8 cellular contexts compared by ENCODE assay signal in the genomic region with DNA sequence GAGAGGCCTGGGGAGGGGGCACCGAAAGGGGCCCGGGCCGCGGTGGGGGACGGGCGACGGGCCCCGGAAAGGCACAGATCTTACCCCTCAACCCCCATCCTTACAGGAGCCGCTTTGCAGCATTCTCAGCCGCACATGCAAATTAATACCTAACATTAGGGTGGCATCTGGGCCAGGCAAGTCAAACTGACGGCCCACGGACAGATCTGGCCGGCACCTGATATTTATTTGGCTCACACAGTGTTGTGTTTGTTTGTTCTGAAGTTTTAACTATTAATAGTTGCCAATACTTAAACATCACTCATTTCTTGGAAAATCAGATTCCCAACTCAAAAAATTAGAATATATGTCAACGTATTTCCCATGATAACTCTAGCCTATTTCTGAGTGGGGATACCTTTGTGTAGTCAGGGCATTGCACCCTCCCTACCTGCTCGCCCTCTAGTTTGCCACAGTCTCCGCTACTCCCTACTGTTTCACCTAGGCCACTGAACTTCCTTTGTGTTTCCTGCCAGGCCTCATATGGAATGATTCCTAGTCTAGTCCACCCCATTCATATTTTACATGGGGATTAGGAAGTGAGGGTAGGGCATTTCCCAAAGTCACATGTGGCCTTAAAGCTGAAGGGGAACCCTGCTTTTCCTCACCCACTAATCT.
A peak's percentile ranks its signal among the peaks of the same experiment; 100 is the strongest.
DNase-seq lines count a peak whose midpoint lies in the region; ATAC-seq, FAIRE-seq and TF ChIP-seq lines count a peak whose summit lies in the region.

No MANE protein-coding gene starts in this region.

- no peaks in the 10 kb centered on the region for H4K20me1 ChIP-seq in astrocyte (ENCODE audit: insufficient read depth, low read length)

- H3K4me3 Mint-ChIP-seq in astrocyte (ENCODE audit: unreplicated experiment): peak overlapping the region; percentile 76

- TF ChIP-seq EP300 in upper lobe of left lung (IDR thresholded peaks at IDR 0.05): no peak

- DNase-seq in AG08395 (ENCODE audit: low spot score) (peak; percentile 21), astrocyte (ENCODE audit: low read depth) (no peak), lower leg skin (ENCODE audit: low spot score in 2 of 2) (no peak), upper lobe of left lung (no peak), SIG-M5 treated with dmso at 0.1 percent for 504 hours (lab: John Stamatoyannopoulos, UW; ENCODE audit: unreplicated experiment) (no peak), KG1 (lab: John Stamatoyannopoulos, UW) (no peak)

- H3K79me2 ChIP-seq in astrocyte (ENCODE audit: insufficient read depth, low read length): no peaks in the 10 kb centered on the region

- H3K4me1 ChIP-seq in astrocyte (ENCODE audit: insufficient read depth, low read length): peaks cover 10% of the 10 kb centered on the region
- H3K4me1 ChIP-seq in upper lobe of left lung: peaks cover 11 to 17% (median 14%) of the 10 kb centered on the region in 4 donors

- peak overlapping the region; percentile 88 for H2AFZ ChIP-seq in astrocyte (ENCODE audit: low read depth, low read length)

- WGBS in lower leg skin, 2 donors: 13 to 16% methylated on average over 16 of the region's 16 CpGs
- whole genome bisulfite sequencing in upper lobe of left lung, 2 donors: 20 to 41% methylated on average over 8 to 15 of the region's 16 CpGs

- no peaks in the 10 kb centered on the region for H3K27me3 ChIP-seq in astrocyte (ENCODE audit: insufficient read depth, low read length)
- no peaks in the 10 kb centered on the region for H3K27me3 ChIP-seq in upper lobe of left lung

- peak overlapping the region; percentile 48 for H3K27ac Mint-ChIP-seq in astrocyte (ENCODE audit: unreplicated experiment)

- H3K4me2 ChIP-seq in astrocyte (ENCODE audit: low read length): peak overlapping the region; percentile 85

- H3K4me3 ChIP-seq in astrocyte (ENCODE audit: insufficient read depth, low read depth, low read length) (peak overlapping the region; percentile 48), lower leg skin (ENCODE audit: low read depth, poor library complexity, severe bottlenecking) (peak overlapping the region; percentile 17), upper lobe of left lung (peak overlapping the region in 3 of 4 donors; percentile 41 to 60 (median 59))

- H3K27me3 Mint-ChIP-seq in astrocyte (ENCODE audit: low read depth, unreplicated experiment): no peaks in the 10 kb centered on the region

- peaks cover 11% of the 10 kb centered on the region for H3K9me3 Mint-ChIP-seq in astrocyte (ENCODE audit: unreplicated experiment)

- H3K9me3 ChIP-seq in astrocyte (ENCODE audit: insufficient read depth, low read depth, low read length): peaks cover 3% of the 10 kb centered on the region
- no peaks in the 10 kb centered on the region for H3K9me3 ChIP-seq in upper lobe of left lung

- peak; percentile 69 for ATAC-seq in GM19328 (IDR thresholded peaks at IDR 0.05; ENCODE audit: unreplicated experiment)
- ATAC-seq in HG03354 (IDR thresholded peaks at IDR 0.05; ENCODE audit: poor library complexity, severe bottlenecking, unreplicated experiment): peak; percentile 73
- no peak for ATAC-seq in upper lobe of left lung (ENCODE audit: low FRiP score in 2 of 2)

- peak overlapping the region; percentile 79 for H3K9ac ChIP-seq in astrocyte (ENCODE audit: low read length)

- H3K36me3 ChIP-seq in astrocyte (ENCODE audit: insufficient read depth, low read length) (no peaks in the 10 kb centered on the region), upper lobe of left lung (no peaks in the 10 kb centered on the region)

- H3K36me3 Mint-ChIP-seq in astrocyte (ENCODE audit: low read depth, unreplicated experiment): no peaks in the 10 kb centered on the region

- TF ChIP-seq CTCF in astrocyte (IDR thresholded peaks at IDR 0.05; ENCODE audit: insufficient read depth, low read depth, low read length) (no peak), lower leg skin (IDR thresholded peaks at IDR 0.05) (no peak), upper lobe of left lung (IDR thresholded peaks at IDR 0.05) (no peak)

- intact Hi-C loops in lower leg skin (cut with DNase I; ENCODE audit: low total_unique reads): no loop called here

- H3K27ac ChIP-seq in astrocyte (ENCODE audit: low read depth, low read length) (peak overlapping the region; percentile 31), upper lobe of left lung (peak overlapping the region; percentile 55 to 85 (median 84))

- FAIRE-seq in astrocyte (lab: Jason Lieb, UNC): no peak

- no peaks in the 10 kb centered on the region for H3K4me1 Mint-ChIP-seq in astrocyte (ENCODE audit: low read depth, unreplicated experiment)

- no peak for TF ChIP-seq POLR2A in lower leg skin (IDR thresholded peaks at IDR 0.05)
- no peak for TF ChIP-seq POLR2A in upper lobe of left lung (IDR thresholded peaks at IDR 0.05)

Comparison
In these comparisons a context has a peak if more than half of its experiments do, and no peak if none do; other contexts are left out.
1. ATAC-seq: peak in GM19328 (single experiment) and HG03354 (single experiment); none in upper lobe of left lung (0 of 2).
2. Peak in every context shown above with its lines, with median percentiles within 50 percentile points of each other: H3K4me3 ChIP-seq.